1 cellular context compared by ENCODE assay signal in the genomic region with DNA sequence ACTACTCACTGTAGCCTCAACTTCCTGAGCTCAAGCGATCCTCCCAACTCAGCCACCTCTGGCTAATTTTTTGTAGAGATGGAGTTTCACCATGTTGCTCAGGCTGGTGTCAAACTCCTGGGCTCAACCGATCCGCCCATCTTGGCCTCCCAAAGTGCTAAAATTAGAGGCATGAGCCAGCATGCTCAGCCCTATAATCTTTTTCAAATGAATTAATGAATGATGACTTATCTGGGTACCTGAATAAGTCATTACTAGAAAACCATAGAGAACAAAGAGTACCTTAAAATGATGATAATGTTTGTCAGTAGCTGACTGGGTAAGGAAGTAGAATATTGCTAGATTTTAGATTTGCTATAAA.
TF ChIP-seq lines count a peak whose summit lies in the region.

No MANE protein-coding gene starts in this region.

TF ChIP-seq in liver, 16 proteins besides CTCF, POLR2A, EP300 and RAD21 (continued from another document):
- TF ChIP-seq, protein P1, sequence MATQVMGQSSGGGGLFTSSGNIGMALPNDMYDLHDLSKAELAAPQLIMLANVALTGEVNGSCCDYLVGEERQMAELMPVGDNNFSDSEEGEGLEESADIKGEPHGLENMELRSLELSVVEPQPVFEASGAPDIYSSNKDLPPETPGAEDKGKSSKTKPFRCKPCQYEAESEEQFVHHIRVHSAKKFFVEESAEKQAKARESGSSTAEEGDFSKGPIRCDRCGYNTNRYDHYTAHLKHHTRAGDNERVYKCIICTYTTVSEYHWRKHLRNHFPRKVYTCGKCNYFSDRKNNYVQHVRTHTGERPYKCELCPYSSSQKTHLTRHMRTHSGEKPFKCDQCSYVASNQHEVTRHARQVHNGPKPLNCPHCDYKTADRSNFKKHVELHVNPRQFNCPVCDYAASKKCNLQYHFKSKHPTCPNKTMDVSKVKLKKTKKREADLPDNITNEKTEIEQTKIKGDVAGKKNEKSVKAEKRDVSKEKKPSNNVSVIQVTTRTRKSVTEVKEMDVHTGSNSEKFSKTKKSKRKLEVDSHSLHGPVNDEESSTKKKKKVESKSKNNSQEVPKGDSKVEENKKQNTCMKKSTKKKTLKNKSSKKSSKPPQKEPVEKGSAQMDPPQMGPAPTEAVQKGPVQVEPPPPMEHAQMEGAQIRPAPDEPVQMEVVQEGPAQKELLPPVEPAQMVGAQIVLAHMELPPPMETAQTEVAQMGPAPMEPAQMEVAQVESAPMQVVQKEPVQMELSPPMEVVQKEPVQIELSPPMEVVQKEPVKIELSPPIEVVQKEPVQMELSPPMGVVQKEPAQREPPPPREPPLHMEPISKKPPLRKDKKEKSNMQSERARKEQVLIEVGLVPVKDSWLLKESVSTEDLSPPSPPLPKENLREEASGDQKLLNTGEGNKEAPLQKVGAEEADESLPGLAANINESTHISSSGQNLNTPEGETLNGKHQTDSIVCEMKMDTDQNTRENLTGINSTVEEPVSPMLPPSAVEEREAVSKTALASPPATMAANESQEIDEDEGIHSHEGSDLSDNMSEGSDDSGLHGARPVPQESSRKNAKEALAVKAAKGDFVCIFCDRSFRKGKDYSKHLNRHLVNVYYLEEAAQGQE (IDR thresholded peaks at IDR 0.05): no peak
- TF ChIP-seq HNF4G (IDR thresholded peaks at IDR 0.05) (no peak), NR2F2 (IDR thresholded peaks at IDR 0.05) (no peak), EGR1 (IDR thresholded peaks at IDR 0.05; ENCODE audit: low read depth in 2 of 2) (no peak), YY1 (IDR thresholded peaks at IDR 0.05) (no peak), FOXA1 (IDR thresholded peaks at IDR 0.05) (no peak), RXRA (IDR thresholded peaks at IDR 0.05) (no peak), SP1 (IDR thresholded peaks at IDR 0.05) (no peak), FOXA2 (IDR thresholded peaks at IDR 0.05) (no peak)
